22 cellular contexts compared by ENCODE assay signal in genomic region chr16:49484936-49485335, GRCh38.
DNase-seq lines count a peak whose midpoint lies in the region; ATAC-seq and TF ChIP-seq lines count a peak whose summit lies in the region.
"Had no signal": no experiment of that assay in that cellular context is flagged by ENCODE, and none has a peak within 500 bp of the region (broad histone marks: within the 10 kb centered on the region; RNA-seq: fewer than 3 reads in every experiment).

No MANE protein-coding gene starts in this region.

- peak overlapping the region; percentile 40 for H2AFZ ChIP-seq in parathyroid adenoma

- no peak for DNase-seq in activated T-cell treated with anti-CD3 and anti-CD28 coated beads, Interleukin-2, amount 50 U/mL, for 72 hours
- DNase-seq in activated T-cell treated with anti-CD3 and anti-CD28 coated beads, Interleukin-2, amount 50 U/mL, for 48 hours: no peak
- DNase-seq in esophagus squamous epithelium (lab: John Stamatoyannopoulos, UW) (no peak), type B pancreatic cell (ENCODE audit: extremely low spot score, unreplicated experiment) (no peak), immature natural killer cell (no peak), coronary artery (ENCODE audit: low spot score) (no peak)
- DNase-seq: 8988T; activated T-cell treated with anti-CD3 and anti-CD28 coated beads, Interleukin-2, amount 50 U/mL, for 4 hours; COR-L47; DMS79; effector memory CD4-positive, alpha-beta T cell; HFFc6; NCI-H1092; NCI-H1930; NCI-H2227 treated with DMSO at 0.1 percent for 48 hours; PC-3; SHP77 treated with DMSO at 0.1 percent for 48 hours had no signal

- no peak overlapping the region for H3K27ac Mint-ChIP-seq in activated T-cell treated with anti-CD3 and anti-CD28 coated beads, Interleukin-2, amount 50 U/mL, for 72 hours
- H3K27ac Mint-ChIP-seq in type B pancreatic cell: no peak overlapping the region
- H3K27ac Mint-ChIP-seq in immature natural killer cell: no peak overlapping the region
- H3K27ac Mint-ChIP-seq: activated CD4-positive, alpha-beta T cell treated with anti-CD3 and anti-CD28 coated beads for 36 hours; activated naive CD8-positive, alpha-beta T cell treated with anti-CD3 and anti-CD28 coated beads for 36 hours; B cell; HFFc6 had no signal

- peak overlapping the region in 1 of 4 donors; percentile 18 for H3K4me3 ChIP-seq in esophagus squamous epithelium
- H3K4me3 ChIP-seq in parathyroid adenoma (ENCODE audit: low read depth, low read length): no peak overlapping the region
- no peak overlapping the region for H3K4me3 ChIP-seq in coronary artery

- H3K4me1 Mint-ChIP-seq in activated T-cell treated with anti-CD3 and anti-CD28 coated beads, Interleukin-2, amount 50 U/mL, for 72 hours (ENCODE audit: low read depth): no peaks in the 10 kb centered on the region
- H3K4me1 Mint-ChIP-seq in type B pancreatic cell (ENCODE audit: unreplicated experiment) (no peaks in the 10 kb centered on the region), immature natural killer cell (no peaks in the 10 kb centered on the region)
- H3K4me1 Mint-ChIP-seq: activated naive CD8-positive, alpha-beta T cell treated with anti-CD3 and anti-CD28 coated beads for 36 hours had no signal

- H3K27me3 ChIP-seq in esophagus squamous epithelium (peaks cover 0 to 11% (median 0%) of the 10 kb centered on the region in 4 donors), parathyroid adenoma (ENCODE audit: control insufficient read depth, insufficient read depth, low read length) (no peaks in the 10 kb centered on the region)

- H3K4me3 Mint-ChIP-seq in activated T-cell treated with anti-CD3 and anti-CD28 coated beads, Interleukin-2, amount 50 U/mL, for 72 hours: peak overlapping the region; percentile 10 to 31
- H3K4me3 Mint-ChIP-seq in type B pancreatic cell: peak overlapping the region; percentile 58
- H3K4me3 Mint-ChIP-seq in immature natural killer cell: no peak overlapping the region
- H3K4me3 Mint-ChIP-seq: activated CD4-positive, alpha-beta T cell treated with anti-CD3 and anti-CD28 coated beads for 36 hours; activated naive CD8-positive, alpha-beta T cell treated with anti-CD3 and anti-CD28 coated beads for 36 hours; activated T-cell treated with anti-CD3 and anti-CD28 coated beads, Interleukin-2, amount 50 U/mL, for 4 hours; HFFc6 had no signal

- intact Hi-C loops in esophagus squamous epithelium (cut with DNase I): no loop called here

- no peak overlapping the region for H3K4me2 ChIP-seq in parathyroid adenoma (ENCODE audit: low read length)

- H3K9me3 ChIP-seq in esophagus squamous epithelium (no peaks in the 10 kb centered on the region), parathyroid adenoma (ENCODE audit: control insufficient read depth, low read length) (no peaks in the 10 kb centered on the region)

- no peak for ATAC-seq in activated T-cell treated with anti-CD3 and anti-CD28 coated beads, Interleukin-2, amount 50 U/mL, for 72 hours (replicated peaks in 1 of 2)
- no peak for ATAC-seq in GM21529 (IDR thresholded peaks at IDR 0.05; ENCODE audit: unreplicated experiment)
- ATAC-seq: PC-3 had no signal

- H3K36me3 Mint-ChIP-seq in activated T-cell treated with anti-CD3 and anti-CD28 coated beads, Interleukin-2, amount 50 U/mL, for 72 hours (ENCODE audit: insufficient read depth in 2 of 2): no peaks in the 10 kb centered on the region
- H3K36me3 Mint-ChIP-seq in type B pancreatic cell (no peaks in the 10 kb centered on the region), immature natural killer cell (no peaks in the 10 kb centered on the region)
- H3K36me3 Mint-ChIP-seq: activated naive CD8-positive, alpha-beta T cell treated with anti-CD3 and anti-CD28 coated beads for 36 hours had no signal

- H3K9ac ChIP-seq in parathyroid adenoma: no peak overlapping the region

- WGBS in esophagus squamous epithelium, 2 donors: 82 to 93% methylated on average over 7 to 8 of the region's 8 CpGs

- H3K36me3 ChIP-seq in esophagus squamous epithelium (no peaks in the 10 kb centered on the region), parathyroid adenoma (ENCODE audit: control insufficient read depth, insufficient read depth, low read length) (no peaks in the 10 kb centered on the region)

- TF ChIP-seq CTCF in esophagus squamous epithelium (IDR thresholded peaks at IDR 0.05) (no peak), parathyroid adenoma (IDR thresholded peaks at IDR 0.05) (no peak), type B pancreatic cell (conservative IDR thresholded peaks at IDR 0.05) (no peak), coronary artery (IDR thresholded peaks at IDR 0.05) (no peak)

- peaks cover 4 to 13% (median 5%) of the 10 kb centered on the region in 3 donors for H3K4me1 ChIP-seq in esophagus squamous epithelium
- H3K4me1 ChIP-seq in parathyroid adenoma: no peaks in the 10 kb centered on the region

- no peaks in the 10 kb centered on the region for H3K9me3 Mint-ChIP-seq in activated T-cell treated with anti-CD3 and anti-CD28 coated beads, Interleukin-2, amount 50 U/mL, for 72 hours
- H3K9me3 Mint-ChIP-seq in type B pancreatic cell (no peaks in the 10 kb centered on the region), immature natural killer cell (no peaks in the 10 kb centered on the region)
- H3K9me3 Mint-ChIP-seq: activated naive CD8-positive, alpha-beta T cell treated with anti-CD3 and anti-CD28 coated beads for 36 hours; activated T-cell treated with anti-CD3 and anti-CD28 coated beads, Interleukin-2, amount 50 U/mL, for 4 hours had no signal

- H3K27ac ChIP-seq in esophagus squamous epithelium: peak overlapping the region; percentile 8 to 69 (median 57)
- no peak overlapping the region for H3K27ac ChIP-seq in parathyroid adenoma
- peak overlapping the region in 1 of 2 donors; percentile 51 for H3K27ac ChIP-seq in coronary artery

- no peaks in the 10 kb centered on the region for H3K79me2 ChIP-seq in parathyroid adenoma

- H3K27me3 Mint-ChIP-seq in activated T-cell treated with anti-CD3 and anti-CD28 coated beads, Interleukin-2, amount 50 U/mL, for 72 hours (ENCODE audit: low read depth): no peaks in the 10 kb centered on the region
- H3K27me3 Mint-ChIP-seq in type B pancreatic cell (peaks cover 18% of the 10 kb centered on the region), immature natural killer cell (ENCODE audit: low read depth in 3 of 3) (peaks cover 2 to 7% (median 6%) of the 10 kb centered on the region in 3 donors)
- H3K27me3 Mint-ChIP-seq: activated CD4-positive, alpha-beta T cell treated with anti-CD3 and anti-CD28 coated beads for 36 hours; activated naive CD8-positive, alpha-beta T cell treated with anti-CD3 and anti-CD28 coated beads for 36 hours had no signal

- no peak for TF ChIP-seq POLR2A in esophagus squamous epithelium (IDR thresholded peaks at IDR 0.05)

Comparison
In these comparisons a context has a peak if more than half of its experiments do, and no peak if none do; other contexts are left out.
1. H3K4me3 Mint-ChIP-seq: peak in activated T-cell treated with anti-CD3 and anti-CD28 coated beads, Interleukin-2, amount 50 U/mL, for 72 hours (2 of 2) and type B pancreatic cell (single experiment); none in immature natural killer cell (0 of 5).